Comparison of ENCODE assay signal across 21 cellular contexts in genomic region chr13:42283574-42283973, GRCh38. TPM values are rescaled to one million over a fixed set of nuclear protein-coding genes. Genes with fewer than 3 reads are reported as not detected.
DNase-seq lines count a peak whose midpoint lies in the region; ATAC-seq, FAIRE-seq and TF ChIP-seq lines count a peak whose summit lies in the region.
"Had no signal": no experiment of that assay in that cellular context is flagged by ENCODE, and none has a peak within 500 bp of the region (broad histone marks: within the 10 kb centered on the region; RNA-seq: fewer than 3 reads in every experiment).

No MANE protein-coding gene starts in this region.

- peaks cover 0 to 70% of the 10 kb centered on the region in 2 experiments; a peak in 2 of 4 replicates for H3K79me2 ChIP-seq in H1 (ENCODE audit: control insufficient read depth in 1 of 2, insufficient read depth in 2 of 2, low read length in 2 of 2)

- H2BK12ac ChIP-seq in H1 (ENCODE audit: low read depth, low read length): no peak overlapping the region

- 0 out of 4 replicates have a peak overlapping the region, but pooled peaks of 1 of the 2 experiments have one; percentile 37 for H3K4me2 ChIP-seq in H1 (ENCODE audit: insufficient read depth in 1 of 2, low read depth in 2 of 2, low read length in 2 of 2)

- no peak overlapping the region for H4K5ac ChIP-seq in H1 (ENCODE audit: insufficient read length, low read depth, low read length)

- no peak overlapping the region for H2AFZ ChIP-seq in H1 (ENCODE audit: low read length)

- no peak for TF ChIP-seq RAD21 in H1 (IDR thresholded peaks at IDR 0.05 in 1 of 2, conservative IDR thresholded peaks at IDR 0.05 in 1 of 2; ENCODE audit: low read depth in 2 of 2, low read length in 2 of 2)

- TF ChIP-seq CTCF in activated CD8-positive, alpha-beta T cell treated with anti-CD3 and anti-CD28 coated beads for 36 hours (IDR thresholded peaks at IDR 0.05): no peak
- TF ChIP-seq CTCF in H1 (IDR thresholded peaks at IDR 0.05; ENCODE audit: control extremely low read depth in 1 of 3, insufficient read depth in 1 of 3, low read depth in 1 of 3, low read length in 3 of 3): no peak

- peaks cover 36% of the 10 kb centered on the region for H3K4me1 Mint-ChIP-seq in activated CD8-positive, alpha-beta T cell treated with anti-CD3 and anti-CD28 coated beads for 36 hours (ENCODE audit: low read depth)
- H3K4me1 Mint-ChIP-seq in activated CD8-positive, alpha-beta T cell treated with anti-CD3 and anti-CD28 coated beads, Interleukin-2, amount 10 ng/mL, durations not matched to agents 7 days and 5 days (ENCODE audit: low read depth): peaks cover 22% of the 10 kb centered on the region

- H3K4me3 Mint-ChIP-seq in activated CD8-positive, alpha-beta T cell treated with anti-CD3 and anti-CD28 coated beads for 36 hours: no peak overlapping the region
- no peak overlapping the region for H3K4me3 Mint-ChIP-seq in activated CD8-positive, alpha-beta T cell treated with anti-CD3 and anti-CD28 coated beads, Interleukin-2, amount 10 ng/mL, durations not matched to agents 7 days and 5 days
- H3K4me3 Mint-ChIP-seq: activated naive CD8-positive, alpha-beta T cell treated with anti-CD3 and anti-CD28 coated beads, Interleukin-2, amount 10 ng/mL, durations not matched to agents 7 days and 5 days; brain; CD14-positive monocyte; stimulated activated naive CD8-positive, alpha-beta T cell treated with anti-CD3 and anti-CD28 coated beads, Interleukin-15, amount 100 ng/mL, for 72 hours had no signal

- no peak overlapping the region for H2AK5ac ChIP-seq in H1 (ENCODE audit: low read depth, low read length)

- no peaks in the 10 kb centered on the region for H3K27me3 ChIP-seq in H1 (replicated peaks in 1 of 4; ENCODE audit: control insufficient read depth in 3 of 4, extremely low read depth in 1 of 4, insufficient read depth in 3 of 4, low read length in 3 of 4)
- no peaks in the 10 kb centered on the region for H3K27me3 ChIP-seq in subcutaneous abdominal adipose tissue (ENCODE audit: control insufficient read depth in 5 of 5, insufficient read depth in 4 of 5, low read length in 5 of 5)
- H3K27me3 ChIP-seq: gastrocnemius medialis, pancreas, SJCRH30, upper lobe of right lung had no signal

- H3K23ac ChIP-seq in H1 (ENCODE audit: insufficient read length): no peak overlapping the region

- no peak for TF ChIP-seq EP300 in H1 (IDR thresholded peaks at IDR 0.05; ENCODE audit: borderline replicate concordance in 1 of 2, low read depth in 2 of 2, low read length in 2 of 2)

- no peak overlapping the region for H3K56ac ChIP-seq in H1 (replicated peaks; ENCODE audit: insufficient read length, low read depth, low read length)

- POLR2A ChIA-PET in activated CD8-positive, alpha-beta T cell treated with anti-CD3 and anti-CD28 coated beads for 36 hours (lab: Charles Lee): no interaction called here
- POLR2A ChIA-PET in activated CD8-positive, alpha-beta T cell treated with anti-CD3 and anti-CD28 coated beads, Interleukin-2, amount 10 ng/mL, durations not matched to agents 7 days and 5 days (lab: Charles Lee): interaction anchor here (0.9 kb wide), 1 partner anchor 11 kb away, joined by 3 read pairs; the partner anchor contains the start of gene AKAP11
- POLR2A ChIA-PET in H1 (lab: Charles Lee; ENCODE audit: partially characterized antibody): interaction anchor here (3.4 kb wide), 1 partner anchor 11 kb away, joined by 12 read pairs; the partner anchor contains the start of gene AKAP11

- CTCF ChIA-PET in activated CD8-positive, alpha-beta T cell treated with anti-CD3 and anti-CD28 coated beads for 36 hours (lab: Charles Lee): no interaction called here
- CTCF ChIA-PET in activated CD8-positive, alpha-beta T cell treated with anti-CD3 and anti-CD28 coated beads, Interleukin-2, amount 10 ng/mL, durations not matched to agents 7 days and 5 days (lab: Charles Lee): no interaction called here
- CTCF ChIA-PET in H1 (lab: Charles Lee; ENCODE audit: partially characterized antibody): no interaction called here

- no peak overlapping the region for H3K14ac ChIP-seq in H1 (ENCODE audit: insufficient read length)

- H3K4me3 ChIP-seq in H1 (ENCODE audit: extremely low read depth in 1 of 4, insufficient read depth in 2 of 4, low read depth in 3 of 4, low read length in 4 of 4) (no peak overlapping the region), subcutaneous abdominal adipose tissue (ENCODE audit: low read depth in 1 of 5, low read length in 5 of 5) (no peak overlapping the region)
- H3K4me3 ChIP-seq: gastrocnemius medialis, pancreas, SJCRH30, upper lobe of right lung had no signal

- H3K27me3 Mint-ChIP-seq in activated CD8-positive, alpha-beta T cell treated with anti-CD3 and anti-CD28 coated beads for 36 hours: no peaks in the 10 kb centered on the region
- no peaks in the 10 kb centered on the region for H3K27me3 Mint-ChIP-seq in activated CD8-positive, alpha-beta T cell treated with anti-CD3 and anti-CD28 coated beads, Interleukin-2, amount 10 ng/mL, durations not matched to agents 7 days and 5 days (ENCODE audit: low read depth)
- H3K27me3 Mint-ChIP-seq: activated naive CD8-positive, alpha-beta T cell treated with anti-CD3 and anti-CD28 coated beads, Interleukin-2, amount 10 ng/mL, durations not matched to agents 7 days and 5 days; brain; stimulated activated naive CD8-positive, alpha-beta T cell treated with anti-CD3 and anti-CD28 coated beads, Interleukin-15, amount 100 ng/mL, for 72 hours had no signal

- H4K20me1 ChIP-seq in H1 (replicated peaks in 1 of 2; ENCODE audit: control insufficient read depth in 1 of 2, insufficient read depth in 2 of 2, low read length in 2 of 2): no peaks in the 10 kb centered on the region

- 85% methylated on average over 3 of the region's 3 CpGs; no CpG with 5 or more reads in 1 of the 2 experiments for WGBS in H1 (ENCODE audit: extremely low coverage in 1 of 2, insufficient coverage in 1 of 2, insufficient read length in 1 of 2, insufficient replicate concordance in 2 of 2, low coverage in 1 of 2, low lambda C conversion rate in 2 of 2, missing lambda C conversion rate in 1 of 2), 2 experiments

- no peak overlapping the region for H2BK5ac ChIP-seq in H1 (ENCODE audit: low read depth, low read length)

- TF ChIP-seq POLR2A in H1 (IDR thresholded peaks at IDR 0.05; ENCODE audit: control extremely low read depth in 1 of 2, low read depth in 2 of 2, low read length in 2 of 2): no peak

- H3K9me3 ChIP-seq in H1 (ENCODE audit: insufficient read depth in 2 of 2, low read depth in 1 of 2, low read length in 1 of 2): no peaks in the 10 kb centered on the region
- no peaks in the 10 kb centered on the region for H3K9me3 ChIP-seq in subcutaneous abdominal adipose tissue (ENCODE audit: control insufficient read depth in 5 of 5, low read length in 5 of 5)
- H3K9me3 ChIP-seq: gastrocnemius medialis, pancreas, SJCRH30, upper lobe of right lung had no signal

- ATAC-seq in activated CD8-positive, alpha-beta T cell treated with anti-CD3 and anti-CD28 coated beads for 36 hours: no peak
- no peak for ATAC-seq in activated CD8-positive, alpha-beta T cell treated with anti-CD3 and anti-CD28 coated beads, Interleukin-2, amount 10 ng/mL, durations not matched to agents 7 days and 5 days
- no peak for ATAC-seq in HG03378 (IDR thresholded peaks at IDR 0.05; ENCODE audit: unreplicated experiment)
- no peak for ATAC-seq in GM21423 (IDR thresholded peaks at IDR 0.05; ENCODE audit: unreplicated experiment)
- ATAC-seq: gastrocnemius medialis; left ventricle myocardium superior; pancreas; stimulated activated naive CD8-positive, alpha-beta T cell treated with anti-CD3 and anti-CD28 coated beads, Interleukin-15, amount 100 ng/mL, for 72 hours; upper lobe of right lung had no signal

- H3K79me1 ChIP-seq in H1 (ENCODE audit: low read depth, low read length): no peaks in the 10 kb centered on the region

- H3K4ac ChIP-seq in H1 (replicated peaks; ENCODE audit: insufficient read length, low read depth, low read length): no peak overlapping the region

- no peaks in the 10 kb centered on the region for H3K23me2 ChIP-seq in H1 (ENCODE audit: low read depth, low read length)

- peak; percentile 68 for FAIRE-seq in H1 (lab: Jason Lieb, UNC)

- peaks cover 26% of the 10 kb centered on the region for H3K36me3 Mint-ChIP-seq in activated CD8-positive, alpha-beta T cell treated with anti-CD3 and anti-CD28 coated beads for 36 hours (ENCODE audit: low read depth)
- H3K36me3 Mint-ChIP-seq in activated CD8-positive, alpha-beta T cell treated with anti-CD3 and anti-CD28 coated beads, Interleukin-2, amount 10 ng/mL, durations not matched to agents 7 days and 5 days (ENCODE audit: low read depth): peaks cover 29% of the 10 kb centered on the region

- 0 out of 7 replicates have a peak overlapping the region, but pooled peaks of 1 of the 4 experiments have one; percentile 19 for H3K9ac ChIP-seq in H1 (replicated peaks in 1 of 4; ENCODE audit: extremely low read depth in 1 of 4, low read depth in 3 of 4, low read length in 3 of 4)
- H3K9ac ChIP-seq in subcutaneous abdominal adipose tissue (ENCODE audit: low read length in 5 of 5): no peak overlapping the region

- H3K18ac ChIP-seq in H1 (ENCODE audit: extremely low read depth, low read length): peak overlapping the region; percentile 24; the same call in 1 of the 2 replicates

- peak overlapping the region; percentile 25 for H3K27ac Mint-ChIP-seq in activated CD8-positive, alpha-beta T cell treated with anti-CD3 and anti-CD28 coated beads for 36 hours
- no peak overlapping the region for H3K27ac Mint-ChIP-seq in activated CD8-positive, alpha-beta T cell treated with anti-CD3 and anti-CD28 coated beads, Interleukin-2, amount 10 ng/mL, durations not matched to agents 7 days and 5 days
- H3K27ac Mint-ChIP-seq: activated naive CD8-positive, alpha-beta T cell treated with anti-CD3 and anti-CD28 coated beads, Interleukin-2, amount 10 ng/mL, durations not matched to agents 7 days and 5 days; brain; CD14-positive monocyte; stimulated activated naive CD8-positive, alpha-beta T cell treated with anti-CD3 and anti-CD28 coated beads, Interleukin-15, amount 100 ng/mL, for 72 hours had no signal

- peaks cover 0 to 23% (median 3%) of the 10 kb centered on the region in 4 experiments; a peak in 4 of 8 replicates for H3K36me3 ChIP-seq in H1 (ENCODE audit: control insufficient read depth in 2 of 4, insufficient read depth in 4 of 4, low read length in 3 of 4)
- peaks cover 6 to 16% (median 11%) of the 10 kb centered on the region in 5 donors for H3K36me3 ChIP-seq in subcutaneous abdominal adipose tissue (ENCODE audit: control insufficient read depth in 5 of 5, insufficient read depth in 5 of 5, low read length in 5 of 5)

- H3K9me3 Mint-ChIP-seq in activated CD8-positive, alpha-beta T cell treated with anti-CD3 and anti-CD28 coated beads for 36 hours: no peaks in the 10 kb centered on the region
- H3K9me3 Mint-ChIP-seq in activated CD8-positive, alpha-beta T cell treated with anti-CD3 and anti-CD28 coated beads, Interleukin-2, amount 10 ng/mL, durations not matched to agents 7 days and 5 days (ENCODE audit: insufficient read depth): no peaks in the 10 kb centered on the region
- H3K9me3 Mint-ChIP-seq: activated naive CD8-positive, alpha-beta T cell treated with anti-CD3 and anti-CD28 coated beads, Interleukin-2, amount 10 ng/mL, durations not matched to agents 7 days and 5 days; brain; CD14-positive monocyte; stimulated activated naive CD8-positive, alpha-beta T cell treated with anti-CD3 and anti-CD28 coated beads, Interleukin-15, amount 100 ng/mL, for 72 hours had no signal

- DNase-seq in activated CD8-positive, alpha-beta T cell treated with anti-CD3 and anti-CD28 coated beads for 36 hours: no peak
- no peak for DNase-seq in activated CD8-positive, alpha-beta T cell treated with anti-CD3 and anti-CD28 coated beads, Interleukin-2, amount 10 ng/mL, durations not matched to agents 7 days and 5 days
- DNase-seq in NCI-H2081 (lab: John Stamatoyannopoulos, UW) (peak; percentile 25 to 50), H1 (ENCODE audit: low read depth in 1 of 2, low spot score in 2 of 2) (no peak), amniotic stem cell (lab: John Stamatoyannopoulos, UW) (no peak)
- DNase-seq: activated naive CD8-positive, alpha-beta T cell treated with anti-CD3 and anti-CD28 coated beads, Interleukin-2, amount 10 ng/mL, durations not matched to agents 7 days and 5 days; gastrocnemius medialis; left ventricle myocardium superior; NCI-H1092; NCI-H510A; OCI-M1; pancreas; SJCRH30; stimulated activated naive CD8-positive, alpha-beta T cell treated with anti-CD3 and anti-CD28 coated beads, Interleukin-15, amount 100 ng/mL, for 72 hours; T-helper 9 cell; upper lobe of right lung had no signal

- intact Hi-C loops in activated CD8-positive, alpha-beta T cell treated with anti-CD3 and anti-CD28 coated beads for 36 hours (cut with micrococcal nuclease): no loop called here

- no peak overlapping the region for H2BK20ac ChIP-seq in H1 (ENCODE audit: low read length)

- H3K27ac ChIP-seq in H1 (ENCODE audit: low read depth, low read length) (no peak overlapping the region), subcutaneous abdominal adipose tissue (ENCODE audit: low read depth, low read length) (peak overlapping the region; percentile 28)
- H3K27ac ChIP-seq: gastrocnemius medialis, pancreas, SJCRH30, upper lobe of right lung had no signal

- no peak overlapping the region for H2BK120ac ChIP-seq in H1 (replicated peaks; ENCODE audit: low read depth, low read length)

- no peak overlapping the region for H4K91ac ChIP-seq in H1 (replicated peaks; ENCODE audit: insufficient read length, low read length)

- no peak overlapping the region for H2BK15ac ChIP-seq in H1 (ENCODE audit: low read length)

- H3K4me1 ChIP-seq in H1 (replicated peaks in 1 of 4; ENCODE audit: control insufficient read depth in 3 of 4, insufficient read depth in 4 of 4, low read length in 3 of 4): peaks cover 0 to 10% (median 6%) of the 10 kb centered on the region in 4 experiments; a peak in 4 of 7 replicates
- H3K4me1 ChIP-seq in subcutaneous abdominal adipose tissue (ENCODE audit: control insufficient read depth in 5 of 5, insufficient read depth in 5 of 5, low read length in 5 of 5): peaks cover 0 to 25% (median 10%) of the 10 kb centered on the region in 5 donors
- H3K4me1 ChIP-seq: SJCRH30 had no signal

- no peak overlapping the region for H4K8ac ChIP-seq in H1 (ENCODE audit: extremely low read depth, insufficient read depth, low read length)

RNA-seq across cellular contexts. Expression of gene AKAP11, which starts 11.6 kb away (rescaled TPM):
- 10 to 100 TPM; 37.0 to 37.5 TPM for total RNA-seq in activated CD8-positive, alpha-beta T cell treated with anti-CD3 and anti-CD28 coated beads for 36 hours
- total RNA-seq in activated CD8-positive, alpha-beta T cell treated with anti-CD3 and anti-CD28 coated beads, Interleukin-2, amount 10 ng/mL, durations not matched to agents 7 days and 5 days: 10 to 100 TPM; 25.8 to 27.1 TPM
- 21.7 and 21.9 TPM in 2 replicates for total RNA-seq in H1 (2021; fragmentation: NEBNext Ultra II Directional; extraction: Animal tissue kit (Norgen Biotek cat#: 25700))
- polyA plus RNA-seq in H1 (2011; rRNA removed): 2.7 and 4.5 TPM in 2 replicates
- polyA plus RNA-seq in H1 (2011; cell fraction: cytosol; rRNA removed): 6.7 TPM
- polyA plus RNA-seq in H1 (2011; cell fraction: nucleus; rRNA removed): 3.8 TPM
- polyA plus RNA-seq in H1 (2012, experiment 1 of 2): 4.3 to 10.0 TPM (median 6.2 TPM) in 4 replicates
- 0.45 TPM for polyA plus RNA-seq in H1 (2012, experiment 2 of 2)
- 7.2 TPM for polyA plus RNA-seq in H1 (2013, experiment 1 of 2)
- polyA plus RNA-seq in H1 (2013, experiment 2 of 2): 6.7 TPM
- 27.2 and 42.9 TPM in 2 replicates for polyA minus RNA-seq in H1 (2011; rRNA and poly(A)+ RNA removed)
- polyA minus RNA-seq in H1 (2011; cell fraction: cytosol; rRNA and poly(A)+ RNA removed): 13.8 TPM
- 37.6 TPM for polyA minus RNA-seq in H1 (2011; cell fraction: nucleus; rRNA and poly(A)+ RNA removed)

Comparison
In these comparisons a context has a peak if more than half of its experiments do, and no peak if none do; other contexts are left out.
1. DNase-seq: peak in NCI-H2081 (2 of 2); none in activated CD8-positive, alpha-beta T cell treated with anti-CD3 and anti-CD28 coated beads for 36 hours (single experiment), activated CD8-positive, alpha-beta T cell treated with anti-CD3 and anti-CD28 coated beads, Interleukin-2, amount 10 ng/mL, durations not matched to agents 7 days and 5 days (single experiment), H1 (0 of 2) and amniotic stem cell (single experiment).